Comparison of ENCODE assay signal across 30 cellular contexts in genomic region chr9:99391937-99392574, GRCh38.
"Had no signal": no experiment of that assay in that cellular context is flagged by ENCODE, and none has a peak within 500 bp of the region (broad histone marks: within the 10 kb centered on the region; RNA-seq: fewer than 3 reads in every experiment).

No MANE protein-coding gene starts in this region.

- H3K9me3 Mint-ChIP-seq: activated naive CD4-positive, alpha-beta T cell treated with anti-CD3 and anti-CD28 coated beads, Interleukin-2, amount 50 U/mL, for 24 hours; activated T-helper 1 cell treated with anti-CD3 and anti-CD28 coated beads, Interleukin-12 subunit alpha, Interleukin-12 subunit beta, Interleukin-2, Interleukin-4 antibody, amounts not matched to agents 30 ng/mL and 10 ng/mL and 1 ng/mL, durations not matched to agents 14 hours and 24 hours and 36 hours had no signal

- H3K36me3 Mint-ChIP-seq: activated naive CD4-positive, alpha-beta T cell treated with anti-CD3 and anti-CD28 coated beads, Interleukin-2, amount 50 U/mL, for 24 hours; WTC11 had no signal

- H3K36me3 ChIP-seq: MG63, SJSA1 had no signal

- H3K4me3 Mint-ChIP-seq: activated CD8-positive, alpha-beta T cell treated with anti-CD3 and anti-CD28 coated beads, Interleukin-2, amount 10 ng/mL, durations not matched to agents 7 days and 5 days; activated naive CD4-positive, alpha-beta T cell treated with anti-CD3 and anti-CD28 coated beads, Interleukin-2, amount 50 U/mL, for 24 hours; activated T-helper 1 cell treated with anti-CD3 and anti-CD28 coated beads, Interleukin-12 subunit alpha, Interleukin-12 subunit beta, Interleukin-2, Interleukin-4 antibody, amounts not matched to agents 30 ng/mL and 10 ng/mL and 1 ng/mL, durations not matched to agents 14 hours and 24 hours and 36 hours; T-helper 17 cell; WTC11 had no signal

- H3K27me3 ChIP-seq: MG63, SJSA1 had no signal

- ATAC-seq: activated CD8-positive, alpha-beta T cell treated with anti-CD3 and anti-CD28 coated beads, Interleukin-2, amount 10 ng/mL, durations not matched to agents 7 days and 5 days; Panc1; T-helper 17 cell; WTC11 had no signal

- H3K27ac ChIP-seq: SJSA1 had no signal

- H3K27me3 Mint-ChIP-seq: activated naive CD4-positive, alpha-beta T cell treated with anti-CD3 and anti-CD28 coated beads, Interleukin-2, amount 50 U/mL, for 24 hours; T-helper 17 cell had no signal

- DNase-seq: activated CD4-positive, alpha-beta T cell treated with anti-CD3 and anti-CD28 coated beads for 48 hours; activated CD4-positive, alpha-beta T cell treated with anti-CD3 and anti-CD28 coated beads, Interleukin-2, amount 50 U/mL, for 4 hours; activated CD4-positive, CD25-positive, alpha-beta regulatory T cell treated with anti-CD3 and anti-CD28 coated beads, Interleukin-2, amount 50 U/mL, for 72 hours; activated CD8-positive, alpha-beta memory T cell treated with anti-CD3 and anti-CD28 coated beads, Interleukin-2, amount 50 U/mL, for 48 hours; activated CD8-positive, alpha-beta T cell treated with anti-CD3 and anti-CD28 coated beads, Interleukin-2, amount 10 ng/mL, durations not matched to agents 7 days and 5 days; activated effector memory CD4-positive, alpha-beta T cell treated with Interleukin-2 at 50 U/mL for 16 hours; activated naive CD4-positive, alpha-beta T cell; activated T-cell treated with anti-CD3 and anti-CD28 coated beads, Interleukin-2, amount 50 U/mL, for 1 hour; aorta; MG63; MV-4-11; NCI-H1092 treated with DMSO at 0.1 percent for 48 hours; NCI-H1417 treated with DMSO at 0.1 percent for 48 hours; NCI-H1694; NCI-H2029; NCI-H2107; NCI-H345; NCI-H510A; NCI-H69; NK-92 treated with Interleukin-12 subunit alpha and Interleukin-12 subunit beta, amount 100 ng/mL, for 24 hours; OCI-M1; RPMI8226; SHP77; T-helper 17 cell; T-helper 9 cell had no signal

- H3K4me3 ChIP-seq: MG63, SJSA1 had no signal

- H3K4me1 Mint-ChIP-seq: activated naive CD4-positive, alpha-beta T cell treated with anti-CD3 and anti-CD28 coated beads, Interleukin-2, amount 50 U/mL, for 24 hours; T-helper 17 cell; WTC11 had no signal

- H3K27ac Mint-ChIP-seq: activated CD8-positive, alpha-beta T cell treated with anti-CD3 and anti-CD28 coated beads, Interleukin-2, amount 10 ng/mL, durations not matched to agents 7 days and 5 days; activated naive CD4-positive, alpha-beta T cell treated with anti-CD3 and anti-CD28 coated beads, Interleukin-2, amount 50 U/mL, for 24 hours; activated T-helper 1 cell treated with anti-CD3 and anti-CD28 coated beads, Interleukin-12 subunit alpha, Interleukin-12 subunit beta, Interleukin-2, Interleukin-4 antibody, amounts not matched to agents 30 ng/mL and 10 ng/mL and 1 ng/mL, durations not matched to agents 14 hours and 24 hours and 36 hours; T-helper 17 cell; WTC11 had no signal

- H3K9me3 ChIP-seq: MG63, SJSA1 had no signal
